ENCODE assay signal across 26 cellular contexts in genomic region chr10:29545122-29545521, GRCh38.
"Had no signal": no experiment of that assay in that cellular context is flagged by ENCODE, and none has a peak within 500 bp of the region (broad histone marks: within the 10 kb centered on the region; RNA-seq: fewer than 3 reads in every experiment).

No MANE protein-coding gene starts in this region.

- H3K9me3 ChIP-seq: colonic mucosa, pancreas, right lobe of liver, tibial artery had no signal

- H3K4me1 ChIP-seq: colonic mucosa, right lobe of liver had no signal

- DNase-seq: activated CD4-positive, alpha-beta T cell treated with anti-CD3 and anti-CD28 coated beads for 48 hours; activated CD4-positive, alpha-beta T cell treated with anti-CD3 and anti-CD28 coated beads, Interleukin-2, amount 50 U/mL, for 48 hours; activated CD8-positive, alpha-beta memory T cell treated with anti-CD3 and anti-CD28 coated beads for 24 hours; activated effector memory CD4-positive, alpha-beta T cell treated with Interleukin-2 at 50 U/mL for 16 hours; activated naive CD4-positive, alpha-beta T cell treated with Interleukin-2 at 50 U/mL for 16 hours; anterior cingulate cortex; cerebellar nuclear complex; colonic mucosa; effector CD8-positive, alpha-beta T cell; head of caudate nucleus; naive B cell; nucleus accumbens; pancreas; right lobe of liver; small intestine; stimulated activated CD4-positive, alpha-beta T cell treated with anti-CD3 and anti-CD28 coated beads, Interleukin-4, amount 100 ng/mL, for 4 hours; stimulated activated CD8-positive, alpha-beta memory T cell treated with anti-CD3 and anti-CD28 coated beads, Interleukin-4, amount 100 ng/mL, for 48 hours; stimulated activated naive CD8-positive, alpha-beta T cell treated with anti-CD3 and anti-CD28 coated beads, Interleukin-15, amount 100 ng/mL, for 72 hours; SW 1271; T-helper 9 cell; tibial artery had no signal

- H3K27ac ChIP-seq: colonic mucosa, pancreas, right lobe of liver, VCaP had no signal

- H3K4me3 ChIP-seq: colonic mucosa, lung, pancreas, right lobe of liver, tibial artery had no signal

- H3K27me3 ChIP-seq: colonic mucosa, pancreas, right lobe of liver, tibial artery had no signal

- ATAC-seq: activated CD4-positive, CD25-positive, alpha-beta regulatory T cell treated with anti-CD3 and anti-CD28 coated beads, Interleukin-2, amount 50 U/mL, for 24 hours; left lobe of liver; pancreas; right lobe of liver; stimulated activated memory B cell treated with anti-CD40 and anti-IgM and Interleukin-4, amounts not matched to agents 10 μg/mL and 1 μg/mL and 100 μg/mL, for 72 hours; stimulated activated naive CD8-positive, alpha-beta T cell treated with anti-CD3 and anti-CD28 coated beads, Interleukin-15, amount 100 ng/mL, for 72 hours had no signal

- H3K36me3 ChIP-seq: colonic mucosa, right lobe of liver had no signal
